In the genomic region with DNA sequence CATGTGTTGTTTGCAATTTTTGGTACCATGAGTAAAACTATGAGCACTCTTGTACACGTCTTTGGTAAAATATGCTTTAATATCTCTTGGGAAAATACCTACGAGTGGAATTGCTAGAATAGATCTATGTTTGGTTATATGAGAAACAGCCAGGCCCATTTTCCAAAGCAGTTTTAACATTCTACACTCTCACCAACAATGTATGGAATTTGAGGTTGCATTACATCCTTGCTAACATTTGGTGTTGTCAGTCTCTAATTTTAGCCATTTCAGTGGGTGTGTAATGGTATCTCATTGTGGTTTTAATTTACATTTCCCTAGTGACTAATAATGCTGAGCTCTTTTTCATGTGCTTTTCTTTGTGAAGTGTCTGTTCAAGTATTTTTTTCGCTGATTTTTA, we compare ENCODE assay signal across 24 cellular contexts.
DNase-seq lines count a peak whose midpoint lies in the region; ATAC-seq and TF ChIP-seq lines count a peak whose summit lies in the region.
"Had no signal": no experiment of that assay in that cellular context is flagged by ENCODE, and none has a peak within 500 bp of the region (broad histone marks: within the 10 kb centered on the region; RNA-seq: fewer than 3 reads in every experiment).

No MANE protein-coding gene starts in this region.

- H3K4me2 ChIP-seq in GM23338, result no peak overlapping the region

- H3K27ac ChIP-seq in GM23338 (ENCODE audit: low read depth), result no peak overlapping the region
- no peak overlapping the region for H3K27ac ChIP-seq in endodermal cell (ENCODE audit: low read depth, low read length)
- H3K27ac ChIP-seq: esophagus squamous epithelium, left ventricle myocardium inferior, thyroid gland had no signal

- H3K36me3 ChIP-seq in GM23338 (ENCODE audit: insufficient read depth) (no peaks in the 10 kb centered on the region), endodermal cell (ENCODE audit: control insufficient read depth, insufficient read depth, low read length) (no peaks in the 10 kb centered on the region)
- H3K36me3 ChIP-seq: esophagus squamous epithelium, left ventricle myocardium inferior, thyroid gland had no signal

- peaks cover 25% of the 10 kb centered on the region for H3K9me3 Mint-ChIP-seq in chondrocyte (ENCODE audit: low read depth)
- H3K9me3 Mint-ChIP-seq in stimulated activated effector memory CD8-positive, alpha-beta T cell treated with anti-CD3 and anti-CD28 coated beads, Interleukin-12 subunit alpha, Interleukin-12 subunit beta, amount 100 ng/mL, for 72 hours, result peaks cover 11% of the 10 kb centered on the region
- peaks cover 0 to 9% of the 10 kb centered on the region in 2 donors for H3K9me3 Mint-ChIP-seq in stimulated activated naive CD8-positive, alpha-beta T cell treated with anti-CD3 and anti-CD28 coated beads, Interleukin-15, amount 100 ng/mL, for 72 hours
- 0 out of 3 replicates have a peak, but pooled peaks cover 5% of the 10 kb centered on the region for H3K9me3 Mint-ChIP-seq in GM23338
- H3K9me3 Mint-ChIP-seq in endodermal cell, result peaks cover 12% of the 10 kb centered on the region
- H3K9me3 Mint-ChIP-seq: activated CD4-positive, alpha-beta memory T cell treated with anti-CD3 and anti-CD28 coated beads, Interleukin-2, amount 10 ng/mL, durations not matched to agents 7 days and 5 days had no signal

- H3F3A ChIP-seq in GM23338 (replicated peaks; ENCODE audit: low read depth), result no peaks in the 10 kb centered on the region

- peak; percentile 13 for DNase-seq in AG20443 (ENCODE audit: low spot score)
- DNase-seq in M059J (ENCODE audit: low read depth), result peak; percentile 15
- DNase-seq in chondrocyte (ENCODE audit: low spot score), result no peak
- peak; percentile 89 for DNase-seq in non-pigmented ciliary epithelial cell (ENCODE audit: low read depth)
- no peak for DNase-seq in stimulated activated effector memory CD8-positive, alpha-beta T cell treated with anti-CD3 and anti-CD28 coated beads, Interleukin-12 subunit alpha, Interleukin-12 subunit beta, amount 100 ng/mL, for 72 hours (ENCODE audit: low spot score in 2 of 2)
- no peak for DNase-seq in stimulated activated naive CD8-positive, alpha-beta T cell treated with anti-CD3 and anti-CD28 coated beads, Interleukin-15, amount 100 ng/mL, for 72 hours
- no peak for DNase-seq in GM23338 (ENCODE audit: low spot score)
- DNase-seq in endodermal cell, result no peak
- DNase-seq: activated CD4-positive, alpha-beta memory T cell treated with anti-CD3 and anti-CD28 coated beads, Interleukin-2, amount 10 ng/mL, durations not matched to agents 7 days and 5 days; amygdala; C1 segment of cervical spinal cord; dermis blood vessel endothelial cell; DMS79; esophagus squamous epithelium; Kasumi-1; left ventricle myocardium inferior; natural killer cell; NCI-H1436; NCI-H510A treated with DMSO at 0.1 percent for 48 hours; retina; stimulated activated CD4-positive, alpha-beta T cell treated with anti-CD3 and anti-CD28 coated beads, Interleukin-2, amount 100 ng/mL, for 24 hours; SW 1271; thyroid gland had no signal

- H3K27me3 ChIP-seq in GM23338 (ENCODE audit: insufficient read depth) (no peaks in the 10 kb centered on the region), endodermal cell (ENCODE audit: control insufficient read depth, insufficient read depth, low read length, poor library complexity, severe bottlenecking) (no peaks in the 10 kb centered on the region)
- H3K27me3 ChIP-seq: esophagus squamous epithelium, thyroid gland had no signal

- WGBS in endodermal cell (ENCODE audit: insufficient coverage in 1 of 2, insufficient read length in 1 of 2), 2 experiments, result 88 to 100% methylated on average over 1 to 3 of the region's 3 CpGs

- H3K4me1 Mint-ChIP-seq in chondrocyte (ENCODE audit: low read depth), result peaks cover 8% of the 10 kb centered on the region
- no peaks in the 10 kb centered on the region for H3K4me1 Mint-ChIP-seq in stimulated activated effector memory CD8-positive, alpha-beta T cell treated with anti-CD3 and anti-CD28 coated beads, Interleukin-12 subunit alpha, Interleukin-12 subunit beta, amount 100 ng/mL, for 72 hours
- H3K4me1 Mint-ChIP-seq in stimulated activated naive CD8-positive, alpha-beta T cell treated with anti-CD3 and anti-CD28 coated beads, Interleukin-15, amount 100 ng/mL, for 72 hours, result no peaks in the 10 kb centered on the region
- H3K4me1 Mint-ChIP-seq in GM23338, result no peaks in the 10 kb centered on the region
- H3K4me1 Mint-ChIP-seq in endodermal cell, result no peaks in the 10 kb centered on the region
- H3K4me1 Mint-ChIP-seq: activated CD4-positive, alpha-beta memory T cell treated with anti-CD3 and anti-CD28 coated beads, Interleukin-2, amount 10 ng/mL, durations not matched to agents 7 days and 5 days; natural killer cell had no signal

- no peaks in the 10 kb centered on the region for H4K20me1 ChIP-seq in GM23338 (replicated peaks; ENCODE audit: insufficient read depth)

- H3K4me1 ChIP-seq in GM23338 (ENCODE audit: insufficient read depth) (no peaks in the 10 kb centered on the region), endodermal cell (ENCODE audit: control insufficient read depth, insufficient read depth, low read length) (no peaks in the 10 kb centered on the region)
- H3K4me1 ChIP-seq: esophagus squamous epithelium, left ventricle myocardium inferior, thyroid gland had no signal

- no peak for ATAC-seq in stimulated activated effector memory CD8-positive, alpha-beta T cell treated with anti-CD3 and anti-CD28 coated beads, Interleukin-12 subunit alpha, Interleukin-12 subunit beta, amount 100 ng/mL, for 72 hours
- no peak for ATAC-seq in stimulated activated naive CD8-positive, alpha-beta T cell treated with anti-CD3 and anti-CD28 coated beads, Interleukin-15, amount 100 ng/mL, for 72 hours
- no peak for ATAC-seq in GM23338
- ATAC-seq: HCT116, natural killer cell had no signal

- H2AFZ ChIP-seq in GM23338, result no peak overlapping the region

- no peak overlapping the region for H3K4me3 Mint-ChIP-seq in chondrocyte (ENCODE audit: unreplicated experiment)
- H3K4me3 Mint-ChIP-seq in stimulated activated effector memory CD8-positive, alpha-beta T cell treated with anti-CD3 and anti-CD28 coated beads, Interleukin-12 subunit alpha, Interleukin-12 subunit beta, amount 100 ng/mL, for 72 hours, result no peak overlapping the region
- H3K4me3 Mint-ChIP-seq in stimulated activated naive CD8-positive, alpha-beta T cell treated with anti-CD3 and anti-CD28 coated beads, Interleukin-15, amount 100 ng/mL, for 72 hours, result no peak overlapping the region
- no peak overlapping the region for H3K4me3 Mint-ChIP-seq in GM23338
- no peak overlapping the region for H3K4me3 Mint-ChIP-seq in endodermal cell
- H3K4me3 Mint-ChIP-seq: activated CD4-positive, alpha-beta memory T cell treated with anti-CD3 and anti-CD28 coated beads, Interleukin-2, amount 10 ng/mL, durations not matched to agents 7 days and 5 days; natural killer cell had no signal

- H3K27me3 Mint-ChIP-seq in chondrocyte (ENCODE audit: low read depth), result no peaks in the 10 kb centered on the region
- H3K27me3 Mint-ChIP-seq in stimulated activated naive CD8-positive, alpha-beta T cell treated with anti-CD3 and anti-CD28 coated beads, Interleukin-15, amount 100 ng/mL, for 72 hours, result no peaks in the 10 kb centered on the region
- no peaks in the 10 kb centered on the region for H3K27me3 Mint-ChIP-seq in GM23338 (ENCODE audit: insufficient read depth, low read depth, poor library complexity)
- no peaks in the 10 kb centered on the region for H3K27me3 Mint-ChIP-seq in endodermal cell (ENCODE audit: insufficient read depth)
- H3K27me3 Mint-ChIP-seq: activated CD4-positive, alpha-beta memory T cell treated with anti-CD3 and anti-CD28 coated beads, Interleukin-2, amount 10 ng/mL, durations not matched to agents 7 days and 5 days had no signal

- TF ChIP-seq CTCF in chondrocyte (IDR thresholded peaks at IDR 0.05) (no peak), GM23338 (conservative IDR thresholded peaks at IDR 0.05; ENCODE audit: low read depth in 2 of 2) (no peak), endodermal cell (conservative IDR thresholded peaks at IDR 0.05) (no peak)

- no peaks in the 10 kb centered on the region for H3K9me3 ChIP-seq in endodermal cell (ENCODE audit: control insufficient read depth, low read length)
- H3K9me3 ChIP-seq: esophagus squamous epithelium, thyroid gland had no signal

- H3K27ac Mint-ChIP-seq in chondrocyte (ENCODE audit: unreplicated experiment) (peak overlapping the region; percentile 84), GM23338 (no peak overlapping the region), endodermal cell (no peak overlapping the region)
- no peak overlapping the region for H3K27ac Mint-ChIP-seq in stimulated activated effector memory CD8-positive, alpha-beta T cell treated with anti-CD3 and anti-CD28 coated beads, Interleukin-12 subunit alpha, Interleukin-12 subunit beta, amount 100 ng/mL, for 72 hours
- no peak overlapping the region for H3K27ac Mint-ChIP-seq in stimulated activated naive CD8-positive, alpha-beta T cell treated with anti-CD3 and anti-CD28 coated beads, Interleukin-15, amount 100 ng/mL, for 72 hours
- H3K27ac Mint-ChIP-seq: activated CD4-positive, alpha-beta memory T cell treated with anti-CD3 and anti-CD28 coated beads, Interleukin-2, amount 10 ng/mL, durations not matched to agents 7 days and 5 days; natural killer cell had no signal

- peaks cover 4% of the 10 kb centered on the region for H3K36me3 Mint-ChIP-seq in chondrocyte (ENCODE audit: low read depth)
- no peaks in the 10 kb centered on the region for H3K36me3 Mint-ChIP-seq in stimulated activated effector memory CD8-positive, alpha-beta T cell treated with anti-CD3 and anti-CD28 coated beads, Interleukin-12 subunit alpha, Interleukin-12 subunit beta, amount 100 ng/mL, for 72 hours
- H3K36me3 Mint-ChIP-seq in GM23338 (ENCODE audit: low read depth), result no peaks in the 10 kb centered on the region; the same call in 2 of the 3 replicates
- H3K36me3 Mint-ChIP-seq in endodermal cell (ENCODE audit: low read depth), result no peaks in the 10 kb centered on the region
- H3K36me3 Mint-ChIP-seq: natural killer cell had no signal

- H3K79me2 ChIP-seq in GM23338 (replicated peaks; ENCODE audit: insufficient read depth), result no peaks in the 10 kb centered on the region

- H3K4me3 ChIP-seq in GM23338 (no peak overlapping the region), endodermal cell (ENCODE audit: low read length) (no peak overlapping the region)
- H3K4me3 ChIP-seq: esophagus squamous epithelium, left ventricle myocardium inferior, thyroid gland had no signal

- no peak overlapping the region for H3K9ac ChIP-seq in endodermal cell (ENCODE audit: extremely low read depth, low read length, poor library complexity, severe bottlenecking)

- H3K9me2 ChIP-seq in GM23338 (ENCODE audit: insufficient read depth), result no peaks in the 10 kb centered on the region

Comparison
In these comparisons a context has a peak if more than half of its experiments do, and no peak if none do; other contexts are left out.
1. DNase-seq: peak in AG20443 (single experiment), M059J (single experiment) and non-pigmented ciliary epithelial cell (single experiment); none in chondrocyte (single experiment), stimulated activated effector memory CD8-positive, alpha-beta T cell treated with anti-CD3 and anti-CD28 coated beads, Interleukin-12 subunit alpha, Interleukin-12 subunit beta, amount 100 ng/mL, for 72 hours (0 of 2), stimulated activated naive CD8-positive, alpha-beta T cell treated with anti-CD3 and anti-CD28 coated beads, Interleukin-15, amount 100 ng/mL, for 72 hours (0 of 2), GM23338 (single experiment) and endodermal cell (single experiment).